ENCODE assay signal across 12 cellular contexts in the genomic region with DNA sequence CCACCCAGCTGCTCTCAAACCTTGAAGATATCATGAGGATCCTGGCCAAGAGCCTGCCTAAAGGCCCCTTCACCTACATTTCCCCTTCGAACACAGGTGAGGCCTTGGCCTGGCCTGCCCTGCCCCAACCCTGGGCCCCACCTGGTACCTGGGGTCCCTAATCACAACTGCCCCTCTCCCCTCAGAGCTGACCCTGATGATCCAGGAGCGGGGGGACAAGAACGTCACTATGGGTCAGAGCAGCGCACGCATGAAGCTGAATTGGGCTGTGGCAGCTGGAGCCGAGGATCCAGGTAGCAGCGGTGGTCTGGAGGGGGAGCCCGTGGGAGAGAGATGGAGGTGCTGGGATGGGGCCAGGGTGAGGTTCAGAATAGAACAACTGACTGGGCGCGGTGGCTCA. TPM values are rescaled to one million over a fixed set of nuclear protein-coding genes. Genes with fewer than 3 reads are reported as not detected.
DNase-seq lines count a peak whose midpoint lies in the region; ATAC-seq, FAIRE-seq and TF ChIP-seq lines count a peak whose summit lies in the region.
"Had no signal": no experiment of that assay in that cellular context is flagged by ENCODE, and none has a peak within 500 bp of the region (broad histone marks: within the 10 kb centered on the region; RNA-seq: fewer than 3 reads in every experiment).

No MANE protein-coding gene starts in this region.

- H3K4me3 ChIP-seq in breast epithelium (no peak overlapping the region), kidney (ENCODE audit: low read length in 2 of 2) (no peak overlapping the region), vagina (no peak overlapping the region)

- CTCF ChIA-PET in MCF 10A (lab: Yijun Ruan, JAX): interaction anchor here (0.5 to 1.7 kb wide), 7 partner anchors 35 to 307 kb away, joined by 3 to 5 read pairs (median 3); no protein-coding TSS in a partner anchor

- H3K36me3 ChIP-seq in breast epithelium (no peaks in the 10 kb centered on the region), kidney (ENCODE audit: control insufficient read depth in 1 of 2, insufficient read depth in 2 of 2, low read length in 2 of 2) (peaks cover 3 to 5% of the 10 kb centered on the region in 2 donors), vagina (peaks cover 0 to 8% of the 10 kb centered on the region in 2 donors)

- no peak overlapping the region for H3K4me3 Mint-ChIP-seq in MCF 10A (ENCODE audit: unreplicated experiment)
- no peak overlapping the region for H3K4me3 Mint-ChIP-seq in activated T-helper 17 cell treated with anti-CD3 and anti-CD28 coated beads, Interleukin-2, amount 50 U/mL, for 72 hours
- H3K4me3 Mint-ChIP-seq: WTC11 had no signal

- FAIRE-seq in kidney (lab: Jason Lieb, UNC): no peak

- no peaks in the 10 kb centered on the region for H3K27me3 ChIP-seq in breast epithelium
- H3K27me3 ChIP-seq in vagina: no peaks in the 10 kb centered on the region

- H3K27ac ChIP-seq in breast epithelium (no peak overlapping the region), kidney (ENCODE audit: low read depth in 2 of 2, low read length in 2 of 2) (no peak overlapping the region), vagina (peak overlapping the region; percentile 63)

- ATAC-seq in activated T-helper 17 cell treated with anti-CD3 and anti-CD28 coated beads, Interleukin-2, amount 50 U/mL, for 72 hours (replicated peaks): no peak
- no peak for ATAC-seq in Right ventricle myocardium inferior
- ATAC-seq in HG02885 (IDR thresholded peaks at IDR 0.05; ENCODE audit: poor library complexity, unreplicated experiment): no peak
- ATAC-seq: WTC11 had no signal

- BruUV-seq in MCF 10A (replicated peaks; lab: Mats Ljungman, UMichigan): no TSS peak

- intact Hi-C loops in MCF 10A (cut with micrococcal nuclease): no loop called here
- intact Hi-C loops in breast epithelium (cut with DNase I; ENCODE audit: low total_unique reads): no loop called here
- intact Hi-C loops in kidney (cut with DNase I): no loop called here
- intact Hi-C loops in vagina (cut with DNase I): no loop called here
- intact Hi-C loops in Right ventricle myocardium inferior (cut with DNase I): no loop called here

- TF ChIP-seq POLR2A in breast epithelium (IDR thresholded peaks at IDR 0.05) (no peak), vagina (IDR thresholded peaks at IDR 0.05) (no peak)

- H3K36me3 Mint-ChIP-seq in MCF 10A (ENCODE audit: insufficient read depth, unreplicated experiment): peaks cover 78% of the 10 kb centered on the region
- peaks cover 97% of the 10 kb centered on the region for H3K36me3 Mint-ChIP-seq in activated T-helper 17 cell treated with anti-CD3 and anti-CD28 coated beads, Interleukin-2, amount 50 U/mL, for 72 hours (ENCODE audit: low read depth)
- H3K36me3 Mint-ChIP-seq: WTC11 had no signal

- H3K9me3 Mint-ChIP-seq in MCF 10A (ENCODE audit: unreplicated experiment): no peaks in the 10 kb centered on the region
- no peaks in the 10 kb centered on the region for H3K9me3 Mint-ChIP-seq in activated T-helper 17 cell treated with anti-CD3 and anti-CD28 coated beads, Interleukin-2, amount 50 U/mL, for 72 hours
- H3K9me3 Mint-ChIP-seq: WTC11 had no signal

- no peaks in the 10 kb centered on the region for H3K27me3 Mint-ChIP-seq in MCF 10A (ENCODE audit: insufficient read depth, unreplicated experiment)
- no peaks in the 10 kb centered on the region for H3K27me3 Mint-ChIP-seq in activated T-helper 17 cell treated with anti-CD3 and anti-CD28 coated beads, Interleukin-2, amount 50 U/mL, for 72 hours

- H3K4me1 Mint-ChIP-seq in MCF 10A (ENCODE audit: insufficient read depth, unreplicated experiment): peaks cover 16% of the 10 kb centered on the region
- peaks cover 4% of the 10 kb centered on the region for H3K4me1 Mint-ChIP-seq in activated T-helper 17 cell treated with anti-CD3 and anti-CD28 coated beads, Interleukin-2, amount 50 U/mL, for 72 hours

- H3K4me1 ChIP-seq in breast epithelium: no peaks in the 10 kb centered on the region
- H3K4me1 ChIP-seq in kidney (ENCODE audit: control insufficient read depth in 1 of 2, insufficient read depth in 1 of 2, low read depth in 1 of 2, low read length in 2 of 2): peaks cover 0 to 2% of the 10 kb centered on the region in 2 donors
- peaks cover 16% of the 10 kb centered on the region for H3K4me1 ChIP-seq in vagina

- no peak overlapping the region for H3K9ac ChIP-seq in kidney (ENCODE audit: low read length in 2 of 2)

- no peak for TF ChIP-seq CTCF in MCF 10A (IDR thresholded peaks at IDR 0.05; ENCODE audit: unreplicated experiment)
- no peak for TF ChIP-seq CTCF in breast epithelium (IDR thresholded peaks at IDR 0.05)
- TF ChIP-seq CTCF in kidney (IDR thresholded peaks at IDR 0.05; ENCODE audit: borderline replicate concordance, extremely low read depth, insufficient read depth): no peak
- no peak for TF ChIP-seq CTCF in vagina (IDR thresholded peaks at IDR 0.05)

- POLR2A ChIA-PET in MCF 10A (lab: Yijun Ruan, JAX): interaction anchor here (1.3 to 1.6 kb wide), 2 partner anchors 16 to 20 kb away, joined by 5 to 6 read pairs; a partner anchor contains a TSS

- peak overlapping the region; percentile 77 for H3K27ac Mint-ChIP-seq in MCF 10A (ENCODE audit: low read depth, unreplicated experiment)
- peak overlapping the region; percentile 46 for H3K27ac Mint-ChIP-seq in activated T-helper 17 cell treated with anti-CD3 and anti-CD28 coated beads, Interleukin-2, amount 50 U/mL, for 72 hours
- H3K27ac Mint-ChIP-seq: progenitor cell of endocrine pancreas, WTC11 had no signal

- H3K9me3 ChIP-seq in breast epithelium (no peaks in the 10 kb centered on the region), kidney (ENCODE audit: control insufficient read depth in 1 of 2, low read length in 2 of 2) (no peaks in the 10 kb centered on the region), vagina (no peaks in the 10 kb centered on the region)

- DNase-seq in MCF 10A (ENCODE audit: unreplicated experiment): no peak
- DNase-seq in breast epithelium (ENCODE audit: low spot score in 2 of 2): no peak
- DNase-seq in kidney: peak; percentile 61
- DNase-seq in vagina (ENCODE audit: extremely low spot score in 2 of 2): no peak
- DNase-seq in Right ventricle myocardium inferior (ENCODE audit: missing footprints): no peak
- no peak for DNase-seq in stimulated activated CD4-positive, alpha-beta T cell treated with anti-CD3 and anti-CD28 coated beads, Interleukin-4, amount 100 ng/mL, for 1 hour
- DNase-seq: DMS79, SW 1271 had no signal

RNA-seq across cellular contexts. Expression of a gene that starts 17.7 kb away (rescaled TPM):
- total RNA-seq in MCF 10A (2022) (62.1 and 65.4 TPM in 2 replicates), breast epithelium (10 to 100 TPM; 65.9 to 79.0 (median 75.5) TPM), kidney (53.8 TPM), vagina (81.8 TPM), Right ventricle myocardium inferior (32.2 TPM)
- 100 to 1,000 TPM; 132 to 260 TPM for total RNA-seq in activated T-helper 17 cell treated with anti-CD3 and anti-CD28 coated beads, Interleukin-2, amount 50 U/mL, for 72 hours
- 35.6 TPM for polyA plus RNA-seq in kidney (ENCODE audit: insufficient read depth, low read depth, low replicate concordance)

RNA-seq across cellular contexts. Expression of a gene that starts 20.2 kb away (rescaled TPM):
- 44.5 and 47.9 TPM in 2 replicates for total RNA-seq in MCF 10A (2022)
- 10 to 100 TPM; 20.2 to 31.4 (median 23.3) TPM for total RNA-seq in breast epithelium
- 100 to 1,000 TPM; 184 to 261 TPM for total RNA-seq in activated T-helper 17 cell treated with anti-CD3 and anti-CD28 coated beads, Interleukin-2, amount 50 U/mL, for 72 hours
- 100 TPM for total RNA-seq in kidney
- 16.0 TPM for polyA plus RNA-seq in kidney (ENCODE audit: insufficient read depth, low read depth, low replicate concordance)
- total RNA-seq in vagina: 43.5 TPM
- total RNA-seq in Right ventricle myocardium inferior: 32.6 TPM

RNA-seq across cellular contexts. Expression of a gene that starts 31.6 kb away (rescaled TPM):
- total RNA-seq in MCF 10A (2022) (94.8 and 141 TPM in 2 replicates), breast epithelium (10 to 100 TPM; 40.8 to 78.1 (median 59.6) TPM), kidney (103 TPM), vagina (72.7 TPM), Right ventricle myocardium inferior (149 TPM)
- 100 to 1,000 TPM; 121 to 171 TPM for total RNA-seq in activated T-helper 17 cell treated with anti-CD3 and anti-CD28 coated beads, Interleukin-2, amount 50 U/mL, for 72 hours
- 67.7 TPM for polyA plus RNA-seq in kidney (ENCODE audit: insufficient read depth, low read depth, low replicate concordance)
